ENCODE assay signal across 8 cellular contexts in genomic region chr5:132556511-132557424, GRCh38. TPM values are rescaled to one million over a fixed set of nuclear protein-coding genes. Genes with fewer than 3 reads are reported as not detected.
A peak's percentile ranks its signal among the peaks of the same experiment; 100 is the strongest.
DNase-seq lines count a peak whose midpoint lies in the region; ATAC-seq and TF ChIP-seq lines count a peak whose summit lies in the region.

RAD50 (plus strand) TSS chr5:132556977; CDS start chr5:132557325, 348 bp downstream.

- TF ChIP-seq POLR2A in spleen (IDR thresholded peaks at IDR 0.05): peak; percentile 5 to 56 (median 36)

- peak; percentile 59 for DNase-seq in AG09309 (ENCODE audit: low read depth)
- peak; percentile 90 for DNase-seq in NCI-H345 (lab: John Stamatoyannopoulos, UW)
- peak; percentile 81 to 88 (median 88) for DNase-seq in activated CD4-positive, CD25-positive, alpha-beta regulatory T cell (lab: John Stamatoyannopoulos, UW)
- peak in 60 of 61 donors; percentile 44 to 94 (median 84) for DNase-seq in caudate nucleus (lab: John Stamatoyannopoulos, UW)
- peak; percentile 92 for DNase-seq in iris pigment epithelial cell (ENCODE audit: low read depth)
- peak; percentile 98 for DNase-seq in spleen

- intact Hi-C loops in spleen (cut with DNase I; ENCODE audit: low total_unique reads): no loop called here

- no peak for TF ChIP-seq CTCF in AG09309 (IDR thresholded peaks at IDR 0.05; ENCODE audit: control insufficient read depth, insufficient read depth, low read depth, low read length, missing control alignments)
- no peak for TF ChIP-seq CTCF in spleen (IDR thresholded peaks at IDR 0.05 in 8 of 11, conservative IDR thresholded peaks at IDR 0.05 in 3 of 11)

- H3K4me3 ChIP-seq in AG09309 (ENCODE audit: control insufficient read depth, low read depth, low read length) (peak within 1 kb of the TSS; percentile 96), spleen (peak within 1 kb of the TSS; percentile 56 to 89 (median 76))

- H3K27me3 ChIP-seq in spleen (replicated peaks in 1 of 7): no peaks in the 10 kb centered on the region

- H3K4me1 ChIP-seq in spleen: peaks cover 17 to 41% (median 23%) of the 10 kb centered on the region in 6 donors

- WGBS in spleen, 5 donors: 10 to 11% (median 10%) methylated on average over 52 to 60 of the region's 60 CpGs

- ATAC-seq in GM19023 (IDR thresholded peaks at IDR 0.05; ENCODE audit: unreplicated experiment): peak; percentile 93
- peak; percentile 98 for ATAC-seq in HG03196 (IDR thresholded peaks at IDR 0.05; ENCODE audit: unreplicated experiment)

- peak within 1 kb of the TSS; percentile 85 for H3K27ac ChIP-seq in caudate nucleus (ENCODE audit: low read depth, low read length)
- peak within 1 kb of the TSS; percentile 79 to 91 (median 88) for H3K27ac ChIP-seq in spleen

- H3K36me3 ChIP-seq in spleen: peaks cover 0 to 26% (median 11%) of the 10 kb centered on the region in 6 donors

- peaks cover 0 to 18% (median 0%) of the 10 kb centered on the region in 8 donors for H3K9me3 ChIP-seq in spleen

RNA-seq across cellular contexts. Expression of gene RAD50, which starts in this region (rescaled TPM):
- total RNA-seq in spleen: 10 to 100 TPM; 23.8 to 34.0 (median 28.2) TPM
- 1 to 10 TPM; 4.2 to 7.8 (median 4.4) TPM for polyA plus RNA-seq in spleen

Comparison
In these comparisons a context has a peak if more than half of its experiments do, and no peak if none do; other contexts are left out.
1. Peak in every context shown above with its lines: DNase-seq, ATAC-seq, H3K4me3 ChIP-seq and H3K27ac ChIP-seq.